ENCODE assay signal across 8 cellular contexts in genomic region chr17:37527249-37527851, GRCh38. TPM values are rescaled to one million over a fixed set of nuclear protein-coding genes. Genes with fewer than 3 reads are reported as not detected.
DNase-seq lines count a peak whose midpoint lies in the region; ATAC-seq and TF ChIP-seq lines count a peak whose summit lies in the region.

No MANE protein-coding gene starts in this region.

- no peak overlapping the region for H3K27ac ChIP-seq in CD8-positive, alpha-beta memory T cell (ENCODE audit: low read depth, low read length)
- H3K27ac ChIP-seq in thoracic aorta = no peak overlapping the region

- peaks cover 38% of the 10 kb centered on the region for H3K36me3 ChIP-seq in CD8-positive, alpha-beta memory T cell (ENCODE audit: insufficient read depth, low read length)
- H3K36me3 ChIP-seq in thoracic aorta = peaks cover 16% of the 10 kb centered on the region

- H3K36me3 Mint-ChIP-seq in CD8-positive, alpha-beta memory T cell = peaks cover 0 to 88% (median 21%) of the 10 kb centered on the region in 3 donors

- no peaks in the 10 kb centered on the region for H3K4me1 ChIP-seq in CD8-positive, alpha-beta memory T cell (ENCODE audit: insufficient read depth, low read length)
- H3K4me1 ChIP-seq in thoracic aorta (ENCODE audit: control insufficient read depth in 1 of 2, low read depth in 2 of 2) = no peaks in the 10 kb centered on the region

- no peaks in the 10 kb centered on the region for H3K9me3 Mint-ChIP-seq in CD8-positive, alpha-beta memory T cell

- no peaks in the 10 kb centered on the region for H3K27me3 ChIP-seq in CD8-positive, alpha-beta memory T cell (ENCODE audit: insufficient read depth, low read length, poor library complexity, severe bottlenecking)
- H3K27me3 ChIP-seq in thoracic aorta (replicated peaks; ENCODE audit: insufficient read depth) = no peaks in the 10 kb centered on the region

- H3K27ac Mint-ChIP-seq in CD8-positive, alpha-beta memory T cell = peak overlapping the region; percentile 7 to 89 (median 32)

- H3K9me3 ChIP-seq in CD8-positive, alpha-beta memory T cell (ENCODE audit: low read length) = no peaks in the 10 kb centered on the region
- H3K9me3 ChIP-seq in thoracic aorta = no peaks in the 10 kb centered on the region

- H3K4me1 Mint-ChIP-seq in CD8-positive, alpha-beta memory T cell = peaks cover 8 to 13% (median 11%) of the 10 kb centered on the region in 3 donors

- peak in 2 of 5 donors; percentile 37 to 45 for DNase-seq in CD8-positive, alpha-beta memory T cell
- DNase-seq in NCI-H460 (ENCODE audit: extremely low read depth, low read depth) (peak; percentile 61), amniotic epithelial cell (ENCODE audit: low read depth) (peak; percentile 64), iPS-NIHi11 (ENCODE audit: low spot score) (peak; percentile 67), thoracic aorta (ENCODE audit: low spot score) (no peak)

- H3K4me3 ChIP-seq in CD8-positive, alpha-beta memory T cell (ENCODE audit: low read length) = no peak overlapping the region
- H3K4me3 ChIP-seq in GM12875 (ENCODE audit: low read depth, low read length) (no peak overlapping the region), thoracic aorta (no peak overlapping the region)

- no peak overlapping the region for H3K4me3 Mint-ChIP-seq in CD8-positive, alpha-beta memory T cell

- peak; percentile 54; the same call in 1 of the 2 replicates for TF ChIP-seq CTCF in GM12875 (IDR thresholded peaks at IDR 0.05; ENCODE audit: borderline replicate concordance, insufficient read depth, low read depth, low read length)
- TF ChIP-seq CTCF in thoracic aorta (IDR thresholded peaks at IDR 0.05) = peak; percentile 17

- CTCF ChIA-PET in CD8-positive, alpha-beta memory T cell (lab: Charles Lee) = interaction anchor here (1.0 to 2.8 kb wide), 5 partner anchors 11 to 265 kb away, joined by 3 to 18 read pairs (median 5); partner anchors contain the start of gene SYNRG

- ATAC-seq in thoracic aorta (ENCODE audit: insufficient number of reproducible peaks, low FRiP score, low read depth) (no peak), HG03280 (IDR thresholded peaks at IDR 0.05; ENCODE audit: unreplicated experiment) (no peak), GM18873 (IDR thresholded peaks at IDR 0.05; ENCODE audit: low FRiP score, unreplicated experiment) (no peak)

- POLR2A ChIA-PET in CD8-positive, alpha-beta memory T cell (lab: Charles Lee) = interaction anchor here (1.1 kb wide), 1 partner anchor 82 kb away, joined by 3 read pairs; the partner anchor contains the start of gene SYNRG

- no peaks in the 10 kb centered on the region for H3K27me3 Mint-ChIP-seq in CD8-positive, alpha-beta memory T cell

RNA-seq across cellular contexts. Expression of gene DUSP14, which starts 37.7 kb away (rescaled TPM):
- total RNA-seq in CD8-positive, alpha-beta memory T cell = 10 to 100 TPM; 18.7 to 18.9 TPM
- polyA plus RNA-seq in CD8-positive, alpha-beta memory T cell = 19.0 TPM
- total RNA-seq in NCI-H460 (2014; rRNA removed; shearing (Covaris generic)) = 30.2 and 32.4 TPM in 2 replicates
- 31.5 and 32.1 TPM in 2 replicates for polyA plus RNA-seq in NCI-H460 (2014; cell fraction: nucleus; rRNA removed)
- total RNA-seq in thoracic aorta = 10 to 100 TPM; 18.1 to 22.2 TPM
